ENCODE assay signal across 1 cellular context in the genomic region with DNA sequence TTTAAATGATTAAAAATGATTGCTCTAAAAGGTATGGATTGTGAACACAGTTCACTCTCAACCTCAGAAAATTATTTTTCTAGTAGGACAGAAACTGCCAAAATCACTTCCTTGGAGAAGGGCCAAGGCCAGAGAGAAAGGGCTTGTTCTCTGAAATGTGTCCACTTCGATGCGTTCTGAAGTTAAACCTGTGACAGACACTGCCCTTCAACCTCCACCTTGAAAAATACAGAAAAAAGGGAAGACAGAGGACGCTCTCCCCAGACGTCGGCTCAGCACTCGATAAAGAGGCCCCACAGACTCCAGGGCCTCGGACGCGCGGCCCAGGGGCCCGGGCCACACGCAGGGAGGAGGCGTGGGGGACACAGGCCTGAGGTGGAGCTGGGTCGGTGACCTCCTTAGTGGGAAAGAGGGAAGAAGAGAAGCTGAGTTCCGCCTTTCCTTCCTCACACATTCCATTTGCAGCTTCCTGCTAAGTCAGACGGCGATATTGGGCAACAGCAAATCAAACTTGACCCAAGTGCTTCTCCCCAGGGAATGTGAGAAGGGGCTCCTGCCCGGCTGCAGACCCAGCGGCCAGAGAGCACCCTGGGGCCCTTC.
TF ChIP-seq lines count a peak whose summit lies in the region.

No MANE protein-coding gene starts in this region.

TF ChIP-seq in SK-N-SH, 30 proteins besides CTCF, POLR2A, EP300 and RAD21 (continued from another document):
- TF ChIP-seq, protein P1, sequence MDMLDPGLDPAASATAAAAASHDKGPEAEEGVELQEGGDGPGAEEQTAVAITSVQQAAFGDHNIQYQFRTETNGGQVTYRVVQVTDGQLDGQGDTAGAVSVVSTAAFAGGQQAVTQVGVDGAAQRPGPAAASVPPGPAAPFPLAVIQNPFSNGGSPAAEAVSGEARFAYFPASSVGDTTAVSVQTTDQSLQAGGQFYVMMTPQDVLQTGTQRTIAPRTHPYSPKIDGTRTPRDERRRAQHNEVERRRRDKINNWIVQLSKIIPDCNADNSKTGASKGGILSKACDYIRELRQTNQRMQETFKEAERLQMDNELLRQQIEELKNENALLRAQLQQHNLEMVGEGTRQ (IDR thresholded peaks at IDR 0.05; ENCODE audit: borderline replicate concordance, low read depth, low read length): no peak
- TF ChIP-seq, protein P2, sequence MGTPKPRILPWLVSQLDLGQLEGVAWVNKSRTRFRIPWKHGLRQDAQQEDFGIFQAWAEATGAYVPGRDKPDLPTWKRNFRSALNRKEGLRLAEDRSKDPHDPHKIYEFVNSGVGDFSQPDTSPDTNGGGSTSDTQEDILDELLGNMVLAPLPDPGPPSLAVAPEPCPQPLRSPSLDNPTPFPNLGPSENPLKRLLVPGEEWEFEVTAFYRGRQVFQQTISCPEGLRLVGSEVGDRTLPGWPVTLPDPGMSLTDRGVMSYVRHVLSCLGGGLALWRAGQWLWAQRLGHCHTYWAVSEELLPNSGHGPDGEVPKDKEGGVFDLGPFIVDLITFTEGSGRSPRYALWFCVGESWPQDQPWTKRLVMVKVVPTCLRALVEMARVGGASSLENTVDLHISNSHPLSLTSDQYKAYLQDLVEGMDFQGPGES (IDR thresholded peaks at IDR 0.05; ENCODE audit: low read depth, low read length): no peak
TF ChIP-seq in SK-N-SH: peak in this region for 0.
